Comparison of ENCODE assay signal across 15 cellular contexts in genomic region chr10:123236122-123236521, GRCh38.
DNase-seq lines count a peak whose midpoint lies in the region; ATAC-seq and TF ChIP-seq lines count a peak whose summit lies in the region.
"Had no signal": no experiment of that assay in that cellular context is flagged by ENCODE, and none has a peak within 500 bp of the region (broad histone marks: within the 10 kb centered on the region; RNA-seq: fewer than 3 reads in every experiment).

No MANE protein-coding gene starts in this region.

- no TSS peak for BruUV-seq in HCT116 (replicated peaks; lab: Mats Ljungman, UMichigan)
- no TSS peak for BruUV-seq in PC-3 (replicated peaks; lab: Mats Ljungman, UMichigan)

- H3K79me2 ChIP-seq in HCT116 (ENCODE audit: insufficient read depth, low read length) (no peaks in the 10 kb centered on the region), PC-3 (ENCODE audit: low read length) (no peaks in the 10 kb centered on the region)

- H3F3A ChIP-seq in PC-3 (ENCODE audit: low read length, unreplicated experiment): no peaks in the 10 kb centered on the region

- TF ChIP-seq POLR2A in HCT116 (IDR thresholded peaks at IDR 0.05; ENCODE audit: borderline replicate concordance, extremely low read depth, insufficient read depth, insufficient read length): no peak

- H3K9me3 ChIP-seq in HCT116 (ENCODE audit: control insufficient read depth in 1 of 2, insufficient read depth in 1 of 2, low read depth in 1 of 2, low read length in 2 of 2): no peaks in the 10 kb centered on the region
- H3K9me3 ChIP-seq in PC-3 (ENCODE audit: low read length): no peaks in the 10 kb centered on the region
- H3K9me3 ChIP-seq: prostate gland had no signal

- H3K4me1 ChIP-seq in HCT116 (ENCODE audit: control insufficient read depth in 1 of 2, insufficient read depth in 2 of 2, low read length in 2 of 2) (no peaks in the 10 kb centered on the region), PC-3 (ENCODE audit: insufficient read depth, low read length) (peaks cover 3% of the 10 kb centered on the region; the same call in 1 of the 2 replicates)
- H3K4me1 ChIP-seq: prostate gland had no signal

- H4K20me1 ChIP-seq in HCT116 (ENCODE audit: insufficient read depth) (no peaks in the 10 kb centered on the region), PC-3 (ENCODE audit: low read length) (no peaks in the 10 kb centered on the region)

- TF ChIP-seq CTCF in HCT116 (IDR thresholded peaks at IDR 0.05 in 2 of 3, conservative IDR thresholded peaks at IDR 0.05 in 1 of 3; ENCODE audit: borderline replicate concordance in 1 of 3, insufficient read depth in 1 of 3, low read depth in 2 of 3, low read length in 2 of 3) (peak in 2 of 3 experiments; percentile 41 to 45; a peak in 4 of 6 replicates), PC-3 (conservative IDR thresholded peaks at IDR 0.05; ENCODE audit: low read depth, low read length) (0 out of 2 replicates have a peak, but pooled peaks have one; percentile 14)

- ATAC-seq in HCT116 (peak; percentile 86), PC-3 (no peak), left lobe of liver (peak; percentile 29), GM19035 (IDR thresholded peaks at IDR 0.05; ENCODE audit: unreplicated experiment) (no peak)
- ATAC-seq: GM12878 had no signal

- TF ChIP-seq RAD21 in HCT116 (IDR thresholded peaks at IDR 0.05; ENCODE audit: low read depth): no peak

- H3K27ac ChIP-seq in HCT116 (ENCODE audit: low read depth, low read length): no peak overlapping the region
- H3K27ac ChIP-seq in PC-3 (ENCODE audit: low read length): no peak overlapping the region
- H3K27ac ChIP-seq: prostate gland had no signal

- H2AFZ ChIP-seq in HCT116 (ENCODE audit: low read depth, low read length, poor library complexity, severe bottlenecking): no peak overlapping the region
- no peak overlapping the region for H2AFZ ChIP-seq in PC-3 (ENCODE audit: low read length)

- no peak overlapping the region for H3K4me2 ChIP-seq in HCT116 (ENCODE audit: low read length)
- no peak overlapping the region for H3K4me2 ChIP-seq in PC-3 (ENCODE audit: low read length)

- DNase-seq in NCI-H345 (lab: John Stamatoyannopoulos, UW) (peak; percentile 6), NCI-H345 treated with DMSO at 0.1 percent for 48 hours (lab: John Stamatoyannopoulos, UW; ENCODE audit: unreplicated experiment) (no peak), HCT116 (ENCODE audit: low read depth, low spot score) (no peak), PC-3 (no peak), left lobe of liver (ENCODE audit: low spot score) (no peak), NCI-H510A treated with DMSO at 0.1 percent for 48 hours (lab: John Stamatoyannopoulos, UW) (no peak)
- DNase-seq in effector CD8-positive, alpha-beta T cell (lab: John Stamatoyannopoulos, UW): no peak
- DNase-seq: activated naive CD4-positive, alpha-beta T cell; effector memory CD4-positive, alpha-beta T cell; NCI-H1436; NK-92 treated with Interleukin-12 subunit alpha and Interleukin-12 subunit beta, amount 100 ng/mL, for 24 hours; stimulated activated CD4-positive, alpha-beta T cell treated with anti-CD3 and anti-CD28 coated beads, Interleukin-15, amount 100 ng/mL, for 24 hours had no signal

- H3K9ac ChIP-seq in HCT116 (ENCODE audit: low read length) (no peak overlapping the region), PC-3 (ENCODE audit: low read length) (no peak overlapping the region)

- CTCF ChIA-PET in HCT116 (lab: Charles Lee) (no interaction called here), PC-3 (lab: Charles Lee) (no interaction called here)

- intact Hi-C loops in HCT116 (cut with micrococcal nuclease) (no loop called here), PC-3 (cut with micrococcal nuclease) (no loop called here)

- H3K27me3 ChIP-seq in HCT116 (ENCODE audit: insufficient read depth, low read length): no peaks in the 10 kb centered on the region
- no peaks in the 10 kb centered on the region for H3K27me3 ChIP-seq in PC-3 (ENCODE audit: low read length)

- H3K9me2 ChIP-seq in HCT116 (ENCODE audit: insufficient read depth) (no peaks in the 10 kb centered on the region), PC-3 (replicated peaks; ENCODE audit: low read length) (no peaks in the 10 kb centered on the region)

- H3K36me3 ChIP-seq in HCT116 (ENCODE audit: control insufficient read depth in 1 of 2, insufficient read depth in 2 of 2, low read length in 2 of 2) (no peaks in the 10 kb centered on the region), PC-3 (ENCODE audit: low read depth, low read length) (no peaks in the 10 kb centered on the region)
- H3K36me3 ChIP-seq: prostate gland had no signal

- RAD21 ChIA-PET in HCT116 (lab: Charles Lee; ENCODE audit: low non-redundant PET in 1 of 2, low total read pairs in 2 of 2, uncharacterized antibody in 2 of 2, unreplicated experiment in 2 of 2): no interaction called here

- H3K4me3 ChIP-seq in HCT116 (replicated peaks in 1 of 2; ENCODE audit: low read depth in 1 of 2, low read length in 2 of 2): no peak overlapping the region
- no peak overlapping the region for H3K4me3 ChIP-seq in PC-3 (ENCODE audit: low read length)
- H3K4me3 ChIP-seq: GM12878, prostate gland had no signal

- POLR2A ChIA-PET in HCT116 (lab: Charles Lee) (no interaction called here), PC-3 (lab: Charles Lee; ENCODE audit: unreplicated experiment) (no interaction called here)

TF ChIP-seq in HCT116, 20 proteins besides CTCF, POLR2A, EP300 and RAD21:
- TF ChIP-seq EZH2 (IDR thresholded peaks at IDR 0.05) (no peak), TCF7L2 (IDR thresholded peaks at IDR 0.05; ENCODE audit: borderline replicate concordance, extremely low read depth, insufficient read depth, insufficient read length) (no peak), EZH2phosphoT487 (IDR thresholded peaks at IDR 0.05; ENCODE audit: borderline replicate concordance) (no peak), ELF1 (IDR thresholded peaks at IDR 0.05; ENCODE audit: borderline replicate concordance, low read depth) (no peak), SIN3A (IDR thresholded peaks at IDR 0.05; ENCODE audit: low read depth) (no peak), CEBPB (IDR thresholded peaks at IDR 0.05; ENCODE audit: low read depth) (no peak), REST (IDR thresholded peaks at IDR 0.05; ENCODE audit: low read depth) (no peak), CBX3 (IDR thresholded peaks at IDR 0.05; ENCODE audit: low read depth) (no peak), FOSL1 (IDR thresholded peaks at IDR 0.05; ENCODE audit: low read depth) (no peak), SP1 (IDR thresholded peaks at IDR 0.05; ENCODE audit: low read depth) (no peak), ZNF274 (IDR thresholded peaks at IDR 0.05; ENCODE audit: low read depth, low read length) (no peak), MAX (IDR thresholded peaks at IDR 0.05) (no peak), YY1 (IDR thresholded peaks at IDR 0.05; ENCODE audit: extremely low read depth, insufficient replicate concordance, low read depth, low read length) (no peak), POLR2AphosphoS5 (IDR thresholded peaks at IDR 0.05; ENCODE audit: low read depth, low read length) (no peak), SRF (IDR thresholded peaks at IDR 0.05; ENCODE audit: low read depth) (no peak), ZFX (IDR thresholded peaks at IDR 0.05) (no peak), JUND (IDR thresholded peaks at IDR 0.05) (no peak)

Comparison
In these comparisons a context has a peak if more than half of its experiments do, and no peak if none do; other contexts are left out.
1. ATAC-seq: peak in HCT116 (single experiment) and left lobe of liver (single experiment); none in PC-3 (single experiment) and GM19035 (single experiment).